1 cellular context compared by ENCODE assay signal in genomic region chr9:61992110-61992509, GRCh38.
A peak's percentile ranks its signal among the peaks of the same experiment; 100 is the strongest.
TF ChIP-seq lines count a peak whose summit lies in the region.
"Not testable (repeated sequence)": the region's sequence is repeated elsewhere in the genome, so short reads cannot be mapped to it uniquely, and the experiment has no call there.

No MANE protein-coding gene starts in this region.

TF ChIP-seq in HepG2, 621 proteins besides CTCF, POLR2A, EP300 and RAD21 (continued from another document):
- TF ChIP-seq, protein P1, sequence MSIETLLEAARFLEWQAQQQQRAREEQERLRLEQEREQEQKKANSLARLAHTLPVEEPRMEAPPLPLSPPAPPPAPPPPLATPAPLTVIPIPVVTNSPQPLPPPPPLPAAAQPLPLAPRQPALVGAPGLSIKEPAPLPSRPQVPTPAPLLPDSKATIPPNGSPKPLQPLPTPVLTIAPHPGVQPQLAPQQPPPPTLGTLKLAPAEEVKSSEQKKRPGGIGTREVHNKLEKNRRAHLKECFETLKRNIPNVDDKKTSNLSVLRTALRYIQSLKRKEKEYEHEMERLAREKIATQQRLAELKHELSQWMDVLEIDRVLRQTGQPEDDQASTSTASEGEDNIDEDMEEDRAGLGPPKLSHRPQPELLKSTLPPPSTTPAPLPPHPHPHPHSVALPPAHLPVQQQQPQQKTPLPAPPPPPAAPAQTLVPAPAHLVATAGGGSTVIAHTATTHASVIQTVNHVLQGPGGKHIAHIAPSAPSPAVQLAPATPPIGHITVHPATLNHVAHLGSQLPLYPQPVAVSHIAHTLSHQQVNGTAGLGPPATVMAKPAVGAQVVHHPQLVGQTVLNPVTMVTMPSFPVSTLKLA (IDR thresholded peaks at IDR 0.05): peak; percentile 40; the same call in 1 of the 2 replicates
- TF ChIP-seq SP1 (IDR thresholded peaks at IDR 0.05) (0 out of 2 replicates have a peak, but pooled peaks have one; percentile 22), FOXP1 (IDR thresholded peaks at IDR 0.05) (peak; percentile 33; the same call in 1 of the 2 replicates), FOXK2 (IDR thresholded peaks at IDR 0.05) (0 out of 2 replicates have a peak, but pooled peaks have one; percentile 43)
- not testable (repeated sequence) for TF ChIP-seq SP1, FOXP1 (CRISPR knock-in tag; IDR thresholded peaks at IDR 0.05)
